ENCODE assay signal across 6 cellular contexts in genomic region chr5:174931033-174931432, GRCh38.
DNase-seq lines count a peak whose midpoint lies in the region; ATAC-seq, FAIRE-seq and TF ChIP-seq lines count a peak whose summit lies in the region.
"Not testable (repeated sequence)": the region's sequence is repeated elsewhere in the genome, so short reads cannot be mapped to it uniquely, and the experiment has no call there.

No MANE protein-coding gene starts in this region.

- 4% methylated on average over 4 of the region's 4 CpGs for WGBS in K562 (ENCODE audit: insufficient coverage, low coverage, missing lambda C conversion rate)

- H3F3A ChIP-seq in neural progenitor cell (ENCODE audit: low read depth) = not testable (repeated sequence)

- H3K79me2 ChIP-seq in K562 (ENCODE audit: control insufficient read depth, insufficient read depth, low read length); neural progenitor cell (ENCODE audit: low read depth): not testable (repeated sequence)

- ATAC-seq in activated CD8-positive, alpha-beta memory T cell treated with anti-CD3 and anti-CD28 coated beads, Interleukin-2, amount 10 ng/mL, durations not matched to agents 7 days and 5 days; K562: not testable (repeated sequence)

- H3K9ac ChIP-seq in K562 (ENCODE audit: insufficient read depth in 1 of 2, low read depth in 2 of 2, low read length in 2 of 2); neural progenitor cell: not testable (repeated sequence)

- H4K20me1 ChIP-seq in K562 (replicated peaks; ENCODE audit: control insufficient read depth, insufficient read depth, low read length); neural progenitor cell (ENCODE audit: low read depth): not testable (repeated sequence)

- H3K27me3 Mint-ChIP-seq in activated CD8-positive, alpha-beta memory T cell treated with anti-CD3 and anti-CD28 coated beads, Interleukin-2, amount 10 ng/mL, durations not matched to agents 7 days and 5 days; neural progenitor cell (ENCODE audit: insufficient read depth, low read depth): not testable (repeated sequence)

- FAIRE-seq in HTR-8/SVneo (lab: Jason Lieb, UNC) = peak; percentile 65
- not testable (repeated sequence) for FAIRE-seq in K562 (lab: Jason Lieb, UNC)
- FAIRE-seq in urothelium cell line (lab: Jason Lieb, UNC) = peak; percentile 87

- in situ Hi-C loops in K562 (cut with MboI) = not testable (repeated sequence)

- H3K4me3 ChIP-seq in HEK293 (ENCODE audit: low read depth, low read length); K562; neural progenitor cell: not testable (repeated sequence)

- TF ChIP-seq EP300 in K562 (IDR thresholded peaks at IDR 0.05; ENCODE audit: low read length) = not testable (repeated sequence)

- H3K4me1 ChIP-seq in HEK293 (ENCODE audit: control insufficient read depth, insufficient read depth, low read length); K562 (replicated peaks in 1 of 2; ENCODE audit: control insufficient read depth in 2 of 2, insufficient read depth in 2 of 2, low read length in 2 of 2); neural progenitor cell: not testable (repeated sequence)

- not testable (repeated sequence) for BruUV-seq in K562 (replicated peaks; lab: Mats Ljungman, UMichigan)

- not testable (repeated sequence) for H3K9me3 Mint-ChIP-seq in activated CD8-positive, alpha-beta memory T cell treated with anti-CD3 and anti-CD28 coated beads, Interleukin-2, amount 10 ng/mL, durations not matched to agents 7 days and 5 days (ENCODE audit: low read depth); neural progenitor cell

- not testable (repeated sequence) for H2AFZ ChIP-seq in K562 (ENCODE audit: low read depth, low read length); neural progenitor cell (replicated peaks)

- not testable (repeated sequence) for H3K4me3 Mint-ChIP-seq in activated CD8-positive, alpha-beta memory T cell treated with anti-CD3 and anti-CD28 coated beads, Interleukin-2, amount 10 ng/mL, durations not matched to agents 7 days and 5 days
- H3K4me3 Mint-ChIP-seq in neural progenitor cell = peak overlapping the region; percentile 25

- H3K9me3 ChIP-seq in HEK293 (ENCODE audit: control insufficient read depth, insufficient read depth, low read depth, low read length); K562 (replicated peaks; ENCODE audit: control insufficient read depth, insufficient read depth, low read depth, low read length); neural progenitor cell (ENCODE audit: low read depth): not testable (repeated sequence)

- H3K36me3 ChIP-seq in HEK293 (ENCODE audit: control insufficient read depth in 2 of 2, insufficient read depth in 1 of 2, low read length in 2 of 2); K562 (ENCODE audit: control insufficient read depth, insufficient read depth, low read length); neural progenitor cell: not testable (repeated sequence)

- POLR2A ChIA-PET in HEK293 (lab: Yijun Ruan, JAX); K562 (lab: Yijun Ruan, JAX): not testable (repeated sequence)

- H3K27me3 ChIP-seq in K562 (ENCODE audit: control insufficient read depth in 2 of 2, insufficient read depth in 2 of 2, low read length in 2 of 2); neural progenitor cell: not testable (repeated sequence)

- H3K36me3 Mint-ChIP-seq in activated CD8-positive, alpha-beta memory T cell treated with anti-CD3 and anti-CD28 coated beads, Interleukin-2, amount 10 ng/mL, durations not matched to agents 7 days and 5 days; neural progenitor cell: not testable (repeated sequence)

- H3K27ac Mint-ChIP-seq in activated CD8-positive, alpha-beta memory T cell treated with anti-CD3 and anti-CD28 coated beads, Interleukin-2, amount 10 ng/mL, durations not matched to agents 7 days and 5 days; neural progenitor cell: not testable (repeated sequence)

- not testable (repeated sequence) for TF ChIP-seq CTCF in HEK293 (tag by site-specific recombination; IDR thresholded peaks at IDR 0.05); K562 (IDR thresholded peaks at IDR 0.05 in 2 of 3, conservative IDR thresholded peaks at IDR 0.05 in 1 of 3; ENCODE audit: insufficient read depth in 2 of 3, low read depth in 1 of 3, low read length in 3 of 3); neural progenitor cell (IDR thresholded peaks at IDR 0.05)

- not testable (repeated sequence) for H3K27ac ChIP-seq in HEK293 (ENCODE audit: extremely low read depth, low read depth, low read length); K562 (ENCODE audit: extremely low read depth, low read depth, low read length); neural progenitor cell

- CTCF ChIA-PET in HEK293 (lab: Yijun Ruan, JAX) = interaction anchor here (1.4 kb wide), 1 partner anchor 21 kb away, joined by 3 read pairs; no protein-coding TSS in a partner anchor
- CTCF ChIA-PET in activated CD8-positive, alpha-beta memory T cell treated with anti-CD3 and anti-CD28 coated beads, Interleukin-2, amount 10 ng/mL, durations not matched to agents 7 days and 5 days (lab: Charles Lee); K562 (lab: Yijun Ruan, JAX; ENCODE audit: low intra/inter-chr PET ratio): not testable (repeated sequence)

- DNase-seq in HTR-8/SVneo (ENCODE audit: insufficient read length, low spot score); K562 (ENCODE audit: extremely low read depth in 1 of 4, low spot score in 3 of 4); neural progenitor cell (ENCODE audit: low spot score); urothelium cell line (ENCODE audit: low spot score): not testable (repeated sequence)
- DNase-seq in activated CD8-positive, alpha-beta memory T cell treated with anti-CD3 and anti-CD28 coated beads, Interleukin-2, amount 10 ng/mL, durations not matched to agents 7 days and 5 days = peak; percentile 25

- TF ChIP-seq RAD21 in K562 (CRISPR knock-in tag; conservative IDR thresholded peaks at IDR 0.05 in 1 of 2, IDR thresholded peaks at IDR 0.05 in 1 of 2) = not testable (repeated sequence)

- not testable (repeated sequence) for TF ChIP-seq POLR2A in K562 (conservative IDR thresholded peaks at IDR 0.05)

- intact Hi-C loops in K562 (cut with micrococcal nuclease) = loop anchor here (10.0 kb wide), 1 partner anchor 136 kb away; no protein-coding TSS in a partner anchor

- not testable (repeated sequence) for H3K4me1 Mint-ChIP-seq in activated CD8-positive, alpha-beta memory T cell treated with anti-CD3 and anti-CD28 coated beads, Interleukin-2, amount 10 ng/mL, durations not matched to agents 7 days and 5 days; neural progenitor cell

- H3K4me2 ChIP-seq in K562 (ENCODE audit: insufficient read depth, low read length); neural progenitor cell: not testable (repeated sequence)

- not testable (repeated sequence) for H3K9me1 ChIP-seq in K562 (ENCODE audit: control insufficient read depth, insufficient read depth, low read length)

TF ChIP-seq in HEK293, 187 proteins besides CTCF, POLR2A, EP300 and RAD21:
- peak; percentile 74 for TF ChIP-seq ZNF146 (tag by site-specific recombination; IDR thresholded peaks at IDR 0.05)
TF ChIP-seq in HEK293: peak in this region for 1; not testable (repeated sequence) for 186.

TF ChIP-seq in K562, 482 proteins besides CTCF, POLR2A, EP300 and RAD21:
- peak; percentile 70 for TF ChIP-seq ZNF146 (CRISPR knock-in tag; IDR thresholded peaks at IDR 0.05; ENCODE audit: unreplicated experiment)
